ENCODE assay signal across 15 cellular contexts in genomic region chr7:28170701-28171100, GRCh38. TPM values are rescaled to one million over a fixed set of nuclear protein-coding genes. Genes with fewer than 3 reads are reported as not detected.
DNase-seq lines count a peak whose midpoint lies in the region; ATAC-seq and TF ChIP-seq lines count a peak whose summit lies in the region.
"Had no signal": no experiment of that assay in that cellular context is flagged by ENCODE, and none has a peak within 500 bp of the region (broad histone marks: within the 10 kb centered on the region; RNA-seq: fewer than 3 reads in every experiment).

No MANE protein-coding gene starts in this region.

- H3K9ac ChIP-seq in KMS-11 (no peak overlapping the region), mesenchymal stem cell (ENCODE audit: low read length) (no peak overlapping the region)

- H3K27me3 ChIP-seq in KMS-11 (ENCODE audit: insufficient read depth, low read depth) (no peaks in the 10 kb centered on the region), vagina (no peaks in the 10 kb centered on the region), right lobe of liver (no peaks in the 10 kb centered on the region), mesenchymal stem cell (ENCODE audit: control insufficient read depth in 1 of 2, insufficient read depth in 1 of 2, low read length in 2 of 2) (no peaks in the 10 kb centered on the region)

- H3K9me3 Mint-ChIP-seq in natural killer cell (no peaks in the 10 kb centered on the region), immature natural killer cell (no peaks in the 10 kb centered on the region), endothelial cell (ENCODE audit: unreplicated experiment) (no peaks in the 10 kb centered on the region)
- H3K9me3 Mint-ChIP-seq in natural killer cell treated with Interleukin-12 subunit alpha and Interleukin-12 subunit beta and Interleukin-15 and Interleukin-18, amount 100 ng/mL, for 72 hours: no peaks in the 10 kb centered on the region
- H3K9me3 Mint-ChIP-seq: CD14-positive monocyte; CD8-positive, alpha-beta memory T cell; H9 had no signal

- H2AK5ac ChIP-seq in mesenchymal stem cell (ENCODE audit: low read length, severe bottlenecking): no peak overlapping the region

- TF ChIP-seq POLR2A in vagina (IDR thresholded peaks at IDR 0.05) (no peak), right lobe of liver (IDR thresholded peaks at IDR 0.05) (no peak)

- no peak overlapping the region for H2BK15ac ChIP-seq in mesenchymal stem cell (ENCODE audit: low read depth, poor library complexity, severe bottlenecking)

- no peaks in the 10 kb centered on the region for H3K9me3 ChIP-seq in vagina
- no peaks in the 10 kb centered on the region for H3K9me3 ChIP-seq in right lobe of liver
- H3K9me3 ChIP-seq in mesenchymal stem cell (ENCODE audit: control insufficient read depth, low read length): no peaks in the 10 kb centered on the region
- H3K9me3 ChIP-seq: A549, Caco-2 had no signal

- peak overlapping the region; percentile 54 to 88 for H3K27ac Mint-ChIP-seq in natural killer cell
- peak overlapping the region in 1 of 2 donors; percentile 83 for H3K27ac Mint-ChIP-seq in natural killer cell treated with Interleukin-12 subunit alpha and Interleukin-12 subunit beta and Interleukin-15 and Interleukin-18, amount 100 ng/mL, for 72 hours
- peak overlapping the region; percentile 30 to 71 (median 50) for H3K27ac Mint-ChIP-seq in immature natural killer cell
- H3K27ac Mint-ChIP-seq in endothelial cell (ENCODE audit: unreplicated experiment): no peak overlapping the region

- peaks cover 23% of the 10 kb centered on the region for H3K79me1 ChIP-seq in mesenchymal stem cell (replicated peaks; ENCODE audit: low read length, poor library complexity, severe bottlenecking)

- ATAC-seq in natural killer cell (no peak), right lobe of liver (no peak)
- ATAC-seq in natural killer cell treated with Interleukin-12 subunit alpha and Interleukin-12 subunit beta and Interleukin-15 and Interleukin-18, amount 100 ng/mL, for 72 hours: no peak
- ATAC-seq: A549 had no signal

- H3K27ac ChIP-seq in KMS-11 (no peak overlapping the region), vagina (peak overlapping the region; percentile 0), right lobe of liver (no peak overlapping the region), mesenchymal stem cell (ENCODE audit: low read length, poor library complexity, severe bottlenecking) (no peak overlapping the region)
- H3K27ac ChIP-seq: A549 had no signal

- H3K4me1 Mint-ChIP-seq in natural killer cell (peaks cover 67 to 75% of the 10 kb centered on the region in 2 donors), immature natural killer cell (peaks cover 68 to 89% of the 10 kb centered on the region in 2 donors), endothelial cell (ENCODE audit: unreplicated experiment) (peaks cover 3% of the 10 kb centered on the region)
- peaks cover 39 to 48% of the 10 kb centered on the region in 2 donors for H3K4me1 Mint-ChIP-seq in natural killer cell treated with Interleukin-12 subunit alpha and Interleukin-12 subunit beta and Interleukin-15 and Interleukin-18, amount 100 ng/mL, for 72 hours (ENCODE audit: low read depth in 2 of 2)

- DNase-seq in natural killer cell (no peak), immature natural killer cell (no peak), vagina (ENCODE audit: extremely low spot score in 2 of 2) (no peak), right lobe of liver (no peak), endothelial cell (ENCODE audit: low spot score) (no peak), mesenchymal stem cell (no peak)
- no peak for DNase-seq in natural killer cell treated with Interleukin-12 subunit alpha and Interleukin-12 subunit beta and Interleukin-15 and Interleukin-18, amount 100 ng/mL, for 72 hours (ENCODE audit: low spot score)
- DNase-seq: Caco-2; CD8-positive, alpha-beta memory T cell; DMS53; GOT3; H9 had no signal

- no peak overlapping the region for H3K4me3 Mint-ChIP-seq in natural killer cell
- no peak overlapping the region for H3K4me3 Mint-ChIP-seq in natural killer cell treated with Interleukin-12 subunit alpha and Interleukin-12 subunit beta and Interleukin-15 and Interleukin-18, amount 100 ng/mL, for 72 hours
- no peak overlapping the region for H3K4me3 Mint-ChIP-seq in immature natural killer cell
- H3K4me3 Mint-ChIP-seq in endothelial cell (ENCODE audit: unreplicated experiment): no peak overlapping the region
- H3K4me3 Mint-ChIP-seq: CD14-positive monocyte; CD8-positive, alpha-beta memory T cell; H9 had no signal

- H4K91ac ChIP-seq in mesenchymal stem cell (ENCODE audit: low read length): no peak overlapping the region

- no peak overlapping the region for H3K14ac ChIP-seq in mesenchymal stem cell (ENCODE audit: low read length in 2 of 2)

- H4K20me1 ChIP-seq in KMS-11 (ENCODE audit: insufficient read depth): no peaks in the 10 kb centered on the region

- no peak overlapping the region for H3K18ac ChIP-seq in mesenchymal stem cell (ENCODE audit: low read depth in 1 of 2, low read length in 2 of 2)

- no peak overlapping the region for H2BK120ac ChIP-seq in mesenchymal stem cell (ENCODE audit: low read depth, low read length)

- no peak overlapping the region for H2BK12ac ChIP-seq in mesenchymal stem cell (ENCODE audit: low read length in 2 of 2)

- peak overlapping the region; percentile 59; the same call in 1 of the 2 replicates for H3K4me2 ChIP-seq in KMS-11
- H3K4me2 ChIP-seq in mesenchymal stem cell (ENCODE audit: low read length, poor library complexity, severe bottlenecking): no peak overlapping the region
- H3K4me2 ChIP-seq: A549 had no signal

- no peak for TF ChIP-seq CTCF in natural killer cell (IDR thresholded peaks at IDR 0.05)
- TF ChIP-seq CTCF in KMS-11 (conservative IDR thresholded peaks at IDR 0.05; ENCODE audit: low read depth, low read length): no peak
- TF ChIP-seq CTCF in vagina (IDR thresholded peaks at IDR 0.05): no peak
- no peak for TF ChIP-seq CTCF in right lobe of liver (IDR thresholded peaks at IDR 0.05)
- TF ChIP-seq CTCF in endothelial cell (IDR thresholded peaks at IDR 0.05; ENCODE audit: unreplicated experiment): no peak

- H3K4me3 ChIP-seq in KMS-11 (IDR thresholded peaks at IDR 0.05; ENCODE audit: insufficient read depth, low read depth, low read length): no peak overlapping the region
- H3K4me3 ChIP-seq in vagina: no peak overlapping the region
- no peak overlapping the region for H3K4me3 ChIP-seq in right lobe of liver
- H3K4me3 ChIP-seq in mesenchymal stem cell (ENCODE audit: insufficient read depth in 1 of 2, low read depth in 1 of 2, low read length in 2 of 2): no peak overlapping the region
- H3K4me3 ChIP-seq: A549 had no signal

- H3K36me3 Mint-ChIP-seq in natural killer cell: no peaks in the 10 kb centered on the region
- no peaks in the 10 kb centered on the region for H3K36me3 Mint-ChIP-seq in natural killer cell treated with Interleukin-12 subunit alpha and Interleukin-12 subunit beta and Interleukin-15 and Interleukin-18, amount 100 ng/mL, for 72 hours
- H3K36me3 Mint-ChIP-seq in immature natural killer cell: peaks cover 0 to 9% (median 0%) of the 10 kb centered on the region in 3 donors
- no peaks in the 10 kb centered on the region for H3K36me3 Mint-ChIP-seq in endothelial cell (ENCODE audit: low read depth, unreplicated experiment)

- H3K36me3 ChIP-seq in KMS-11 (ENCODE audit: insufficient read depth): no peaks in the 10 kb centered on the region
- H3K36me3 ChIP-seq in vagina: no peaks in the 10 kb centered on the region
- H3K36me3 ChIP-seq in right lobe of liver: no peaks in the 10 kb centered on the region
- H3K36me3 ChIP-seq in mesenchymal stem cell (ENCODE audit: control insufficient read depth in 1 of 2, insufficient read depth in 2 of 2, low read depth in 1 of 2, low read length in 2 of 2): peaks cover 2 to 5% of the 10 kb centered on the region in 2 experiments

- WGBS in right lobe of liver (ENCODE audit: insufficient coverage, low coverage, low lambda C conversion rate, missing lambda C conversion rate): 93% methylated on average over 5 of the region's 6 CpGs
- 97% methylated on average over 4 of the region's 6 CpGs for WGBS in mesenchymal stem cell

- intact Hi-C loops in natural killer cell (cut with micrococcal nuclease) (no loop called here), vagina (cut with DNase I) (no loop called here), right lobe of liver (cut with DNase I) (no loop called here)

- H2AFZ ChIP-seq in KMS-11 (ENCODE audit: low read depth) (no peak overlapping the region), mesenchymal stem cell (ENCODE audit: low read depth, low read length) (no peak overlapping the region)

- H3K79me2 ChIP-seq in KMS-11 (ENCODE audit: insufficient read depth, low read depth): peaks cover 54% of the 10 kb centered on the region

- H3K23ac ChIP-seq in mesenchymal stem cell (ENCODE audit: low read length in 2 of 2): no peak overlapping the region

- H3K27me3 Mint-ChIP-seq in natural killer cell (ENCODE audit: low read depth in 2 of 2) (no peaks in the 10 kb centered on the region), immature natural killer cell (ENCODE audit: low read depth in 3 of 3) (peaks cover 0 to 2% (median 0%) of the 10 kb centered on the region in 3 donors), endothelial cell (ENCODE audit: unreplicated experiment) (no peaks in the 10 kb centered on the region)
- H3K27me3 Mint-ChIP-seq in natural killer cell treated with Interleukin-12 subunit alpha and Interleukin-12 subunit beta and Interleukin-15 and Interleukin-18, amount 100 ng/mL, for 72 hours: no peaks in the 10 kb centered on the region
- H3K27me3 Mint-ChIP-seq: CD8-positive, alpha-beta memory T cell had no signal

- H2BK5ac ChIP-seq in mesenchymal stem cell (ENCODE audit: low read depth, low read length, poor library complexity, severe bottlenecking): no peak overlapping the region

- no peak overlapping the region for H4K8ac ChIP-seq in mesenchymal stem cell (ENCODE audit: low read length)

- no peak overlapping the region for H3K4ac ChIP-seq in mesenchymal stem cell (ENCODE audit: low read depth in 1 of 2, low read length in 2 of 2)

- peaks cover 76% of the 10 kb centered on the region for H3K4me1 ChIP-seq in KMS-11 (ENCODE audit: low read depth, poor library complexity, severe bottlenecking)
- peaks cover 38% of the 10 kb centered on the region for H3K4me1 ChIP-seq in vagina
- H3K4me1 ChIP-seq in right lobe of liver: no peaks in the 10 kb centered on the region
- peaks cover 17% of the 10 kb centered on the region for H3K4me1 ChIP-seq in mesenchymal stem cell (ENCODE audit: control insufficient read depth, insufficient read depth, low read depth, low read length)

RNA-seq across cellular contexts. Expression of gene JAZF1, which starts 9.9 kb away (rescaled TPM):
- total RNA-seq in natural killer cell: 10 to 100 TPM; 82.5 to 89.7 (median 87.6) TPM
- total RNA-seq in natural killer cell treated with Interleukin-12 subunit alpha and Interleukin-12 subunit beta and Interleukin-15 and Interleukin-18, amount 100 ng/mL, for 72 hours: 10 to 100 TPM; 12.6 to 23.6 TPM
- 10 to 100 TPM; 17.7 to 40.2 (median 25.9) TPM for polyA plus RNA-seq in immature natural killer cell
- 36.1 TPM for total RNA-seq in vagina
- 10 to 100 TPM in 1 of 6 experiments, 1 to 10 TPM in 5; 4.8 to 20.9 (median 6.9) TPM for total RNA-seq in right lobe of liver
- total RNA-seq in endothelial cell (ENCODE audit: unreplicated experiment): 8.5 TPM
- 17.2 TPM for polyA plus RNA-seq in mesenchymal stem cell (2013, experiment 1 of 2)
- 18.4 TPM for polyA plus RNA-seq in mesenchymal stem cell (2013, experiment 2 of 2)
